ENCODE assay signal across 9 cellular contexts in the genomic region with DNA sequence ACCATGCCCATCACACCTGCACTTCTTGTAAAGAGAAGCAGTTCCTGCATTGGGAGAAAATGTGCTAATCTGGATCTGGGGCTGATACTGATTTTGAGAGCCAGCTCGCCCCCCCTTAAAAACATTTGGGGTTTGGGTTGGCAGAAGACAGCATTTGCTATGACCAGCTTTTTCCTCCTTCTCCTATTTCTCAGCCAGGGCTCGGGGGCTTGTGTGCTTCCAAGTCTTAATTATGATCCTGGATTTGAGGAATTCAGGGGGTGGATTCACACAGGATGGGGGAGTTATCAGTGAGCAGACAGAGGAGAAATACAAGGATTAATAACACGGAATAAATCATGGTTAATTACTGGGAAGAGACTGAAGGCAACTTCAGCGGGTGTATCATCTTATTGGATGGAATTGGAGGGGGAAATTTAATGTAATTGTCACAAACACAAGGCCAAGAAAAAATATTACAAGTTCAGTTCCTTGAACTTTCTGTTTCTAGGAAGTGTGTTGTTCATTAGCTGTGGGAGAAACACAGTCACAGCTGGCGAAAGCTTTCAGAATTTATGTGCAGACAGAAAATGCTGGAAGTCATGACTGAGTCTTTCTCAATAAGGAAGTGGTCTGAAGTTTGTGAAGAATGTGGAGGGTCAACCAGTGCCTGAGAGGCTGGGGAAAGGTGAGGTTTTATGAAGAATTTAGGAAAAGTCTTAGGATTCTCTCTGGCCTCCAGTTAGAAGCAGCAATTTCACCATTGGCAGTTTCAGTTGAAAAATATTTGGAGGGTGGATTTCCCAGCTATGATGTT. TPM values are rescaled to one million over a fixed set of nuclear protein-coding genes. Genes with fewer than 3 reads are reported as not detected.
A peak's percentile ranks its signal among the peaks of the same experiment; 100 is the strongest.
DNase-seq lines count a peak whose midpoint lies in the region; ATAC-seq and TF ChIP-seq lines count a peak whose summit lies in the region.
"Had no signal": no experiment of that assay in that cellular context is flagged by ENCODE, and none has a peak within 500 bp of the region (broad histone marks: within the 10 kb centered on the region; RNA-seq: fewer than 3 reads in every experiment).

No MANE protein-coding gene starts in this region.

- H3K9me3 ChIP-seq in adrenal gland (replicated peaks in 1 of 3) (no peaks in the 10 kb centered on the region), stomach smooth muscle (ENCODE audit: control insufficient read depth in 2 of 2, low read length in 2 of 2) (no peaks in the 10 kb centered on the region)

- ATAC-seq in GM21360 (IDR thresholded peaks at IDR 0.05; ENCODE audit: unreplicated experiment), result no peak

- TF ChIP-seq POLR2A in adrenal gland (IDR thresholded peaks at IDR 0.05), result no peak

- H3K4me1 ChIP-seq in adrenal gland (replicated peaks in 1 of 2), result peaks cover 0 to 39% of the 10 kb centered on the region in 2 donors
- H3K4me1 ChIP-seq in stomach smooth muscle (ENCODE audit: control insufficient read depth, insufficient read depth, low read length), result peaks cover 15% of the 10 kb centered on the region

- TF ChIP-seq CTCF in GM12865 (IDR thresholded peaks at IDR 0.05; ENCODE audit: insufficient read depth, low read depth, low read length, missing control alignments), result no peak
- no peak for TF ChIP-seq CTCF in adrenal gland (IDR thresholded peaks at IDR 0.05)

- DNase-seq in GM12865 (ENCODE audit: low read depth), result peak; percentile 28
- peak in 4 of 7 donors; percentile 32 to 54 (median 42) for DNase-seq in adrenal gland
- peak; percentile 72 for DNase-seq in kidney tubule cell (ENCODE audit: low spot score)
- no peak for DNase-seq in NCI-H774 (lab: John Stamatoyannopoulos, UW)
- no peak for DNase-seq in SW 1271 (lab: John Stamatoyannopoulos, UW)
- DNase-seq in activated naive CD4-positive, alpha-beta T cell treated with Interleukin-2 at 50 U/mL for 16 hours, result no peak
- DNase-seq: stimulated activated CD4-positive, alpha-beta T cell treated with anti-CD3 and anti-CD28 coated beads, Interleukin-4, amount 100 ng/mL, for 24 hours had no signal

- no peak overlapping the region for H3K9ac ChIP-seq in stomach smooth muscle (ENCODE audit: low read length in 2 of 2)

- no peaks in the 10 kb centered on the region for H3K36me3 ChIP-seq in adrenal gland (replicated peaks in 1 of 2)
- no peaks in the 10 kb centered on the region for H3K36me3 ChIP-seq in stomach smooth muscle (ENCODE audit: control insufficient read depth in 2 of 2, insufficient read depth in 2 of 2, low read length in 2 of 2)

- H3K4me3 ChIP-seq in GM12865 (ENCODE audit: low read depth, low read length) (no peak overlapping the region), adrenal gland (no peak overlapping the region), stomach smooth muscle (ENCODE audit: low read length in 2 of 2) (no peak overlapping the region)

- 48 to 62% (median 54%) methylated on average over 5 of the region's 5 CpGs for WGBS in adrenal gland, 4 donors

- no peaks in the 10 kb centered on the region for H3K27me3 ChIP-seq in adrenal gland
- H3K27me3 ChIP-seq in stomach smooth muscle (ENCODE audit: control insufficient read depth in 1 of 2, insufficient read depth in 2 of 2, low read length in 2 of 2), result no peaks in the 10 kb centered on the region

- H3K27ac ChIP-seq in adrenal gland (peak overlapping the region in 2 of 5 donors; percentile 58 to 74), stomach smooth muscle (ENCODE audit: low read length) (peak overlapping the region; percentile 24)

- intact Hi-C loops in adrenal gland (cut with DNase I), result no loop called here

RNA-seq across cellular contexts. Expression of a gene that starts 15.2 kb away (rescaled TPM):
- not detected for total RNA-seq in adrenal gland
- polyA plus RNA-seq in adrenal gland, result under 1 TPM in 1 of 3 donors, not detected in 2; 0.13 TPM

Comparison
In these comparisons a context has a peak if more than half of its experiments do, and no peak if none do; other contexts are left out.
1. DNase-seq: peak in GM12865 (single experiment), adrenal gland (4 of 7) and kidney tubule cell (single experiment); none in NCI-H774 (single experiment), SW 1271 (0 of 2) and activated naive CD4-positive, alpha-beta T cell treated with Interleukin-2 at 50 U/mL for 16 hours (single experiment).